8 cellular contexts compared by ENCODE assay signal in the genomic region with DNA sequence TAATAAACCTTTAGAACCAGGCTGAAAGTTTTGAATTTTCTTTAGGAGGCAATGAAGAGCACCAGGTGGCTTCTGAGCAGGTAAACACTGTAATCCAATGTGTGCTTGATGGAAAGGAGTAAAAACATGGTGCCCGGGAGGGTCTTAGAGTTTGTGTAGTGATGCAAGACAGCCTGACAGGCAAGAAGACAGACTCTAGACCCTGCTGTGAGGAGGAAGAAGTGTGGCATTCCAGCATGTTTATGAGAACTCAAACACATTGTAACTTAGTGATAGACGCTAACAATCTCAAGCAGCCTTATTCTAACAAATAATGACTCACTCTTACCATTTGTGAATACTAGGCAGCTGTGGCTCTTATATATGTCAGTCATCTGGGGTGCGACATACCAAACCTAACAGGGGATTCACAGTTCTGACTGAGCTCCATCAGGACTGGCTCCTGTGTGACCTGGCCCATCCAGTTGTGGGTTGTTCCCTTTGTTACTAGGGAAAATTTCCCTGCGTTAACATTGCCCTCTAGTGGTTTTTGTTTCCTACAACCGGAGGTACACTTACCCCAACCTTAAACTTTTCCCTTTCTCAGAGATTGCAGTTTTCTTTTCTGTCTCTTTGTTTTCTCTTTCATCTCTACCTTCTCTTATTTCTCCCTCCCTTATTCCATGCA. TPM values are rescaled to one million over a fixed set of nuclear protein-coding genes. Genes with fewer than 3 reads are reported as not detected.
DNase-seq lines count a peak whose midpoint lies in the region; ATAC-seq and TF ChIP-seq lines count a peak whose summit lies in the region.

No MANE protein-coding gene starts in this region.

- H3K36me3 Mint-ChIP-seq in activated T-helper 2 cell treated with anti-CD3 and anti-CD28 coated beads, Interferon-gamma antibody, Interleukin-2, Interleukin-4, amounts not matched to agents 10 μg/mL and 5 μg/mL and 100 μg/mL, durations not matched to agents 14 hours and 24 hours and 36 hours (ENCODE audit: low read depth) = no peaks in the 10 kb centered on the region

- H3K4me3 ChIP-seq in BJ (ENCODE audit: low read depth, low read length) (no peak overlapping the region), Peyer's patch (no peak overlapping the region)

- no peaks in the 10 kb centered on the region for H3K27me3 ChIP-seq in BJ (ENCODE audit: control insufficient read depth, insufficient read depth, low read length)
- no peaks in the 10 kb centered on the region for H3K27me3 ChIP-seq in Peyer's patch

- CTCF ChIA-PET in BJ (lab: Yijun Ruan, JAX) = interaction anchor here (0.9 to 2.1 kb wide), 3 partner anchors 53 to 405 kb away, joined by 3 to 25 read pairs (median 7); no protein-coding TSS in a partner anchor

- no peak for TF ChIP-seq POLR2A in Peyer's patch (IDR thresholded peaks at IDR 0.05)

- H3K9me3 ChIP-seq in Peyer's patch = no peaks in the 10 kb centered on the region

- H3K27ac ChIP-seq in Peyer's patch = no peak overlapping the region

- no peaks in the 10 kb centered on the region for H3K27me3 Mint-ChIP-seq in activated T-helper 2 cell treated with anti-CD3 and anti-CD28 coated beads, Interferon-gamma antibody, Interleukin-2, Interleukin-4, amounts not matched to agents 10 μg/mL and 5 μg/mL and 100 μg/mL, durations not matched to agents 14 hours and 24 hours and 36 hours (ENCODE audit: low read depth)

- intact Hi-C loops in activated T-helper 2 cell treated with anti-CD3 and anti-CD28 coated beads, Interferon-gamma antibody, Interleukin-2, Interleukin-4, amounts not matched to agents 10 μg/mL and 5 μg/mL and 100 μg/mL, durations not matched to agents 14 hours and 24 hours and 36 hours (cut with micrococcal nuclease) = loop anchor here (1.0 to 5.0 kb wide), 4 partner anchors 59 to 403 kb away; no protein-coding TSS in a partner anchor

- H3K4me1 Mint-ChIP-seq in activated T-helper 2 cell treated with anti-CD3 and anti-CD28 coated beads, Interferon-gamma antibody, Interleukin-2, Interleukin-4, amounts not matched to agents 10 μg/mL and 5 μg/mL and 100 μg/mL, durations not matched to agents 14 hours and 24 hours and 36 hours (ENCODE audit: low read depth) = peaks cover 18% of the 10 kb centered on the region

- DNase-seq in BJ (ENCODE audit: low read depth) (no peak), Peyer's patch (no peak), foreskin melanocyte (peak; percentile 14), putamen (ENCODE audit: low spot score) (peak; percentile 3), NCI-H128 (lab: John Stamatoyannopoulos, UW; ENCODE audit: unreplicated experiment) (no peak)
- DNase-seq in activated T-helper 2 cell treated with anti-CD3 and anti-CD28 coated beads, Interferon-gamma antibody, Interleukin-2, Interleukin-4, amounts not matched to agents 10 μg/mL and 5 μg/mL and 100 μg/mL, durations not matched to agents 14 hours and 24 hours and 36 hours (ENCODE audit: low spot score) = peak; percentile 10

- no peaks in the 10 kb centered on the region for H3K4me1 ChIP-seq in Peyer's patch

- no peak overlapping the region for H3K27ac Mint-ChIP-seq in activated T-helper 2 cell treated with anti-CD3 and anti-CD28 coated beads, Interferon-gamma antibody, Interleukin-2, Interleukin-4, amounts not matched to agents 10 μg/mL and 5 μg/mL and 100 μg/mL, durations not matched to agents 14 hours and 24 hours and 36 hours

- ATAC-seq in GM18868 (IDR thresholded peaks at IDR 0.05; ENCODE audit: unreplicated experiment) = peak; percentile 84
- ATAC-seq in HG03354 (IDR thresholded peaks at IDR 0.05; ENCODE audit: poor library complexity, severe bottlenecking, unreplicated experiment) = peak; percentile 82

- H3K9me3 Mint-ChIP-seq in activated T-helper 2 cell treated with anti-CD3 and anti-CD28 coated beads, Interferon-gamma antibody, Interleukin-2, Interleukin-4, amounts not matched to agents 10 μg/mL and 5 μg/mL and 100 μg/mL, durations not matched to agents 14 hours and 24 hours and 36 hours = no peaks in the 10 kb centered on the region

- TF ChIP-seq CTCF in BJ (IDR thresholded peaks at IDR 0.05; ENCODE audit: insufficient read depth, low read depth, low read length) (peak; percentile 47), Peyer's patch (IDR thresholded peaks at IDR 0.05) (peak; percentile 30 to 58 (median 48))

- no peak overlapping the region for H3K4me3 Mint-ChIP-seq in activated T-helper 2 cell treated with anti-CD3 and anti-CD28 coated beads, Interferon-gamma antibody, Interleukin-2, Interleukin-4, amounts not matched to agents 10 μg/mL and 5 μg/mL and 100 μg/mL, durations not matched to agents 14 hours and 24 hours and 36 hours (ENCODE audit: low read depth)

- H3K36me3 ChIP-seq in BJ (ENCODE audit: control insufficient read depth, insufficient read depth, low read length) (no peaks in the 10 kb centered on the region), Peyer's patch (no peaks in the 10 kb centered on the region)

- POLR2A ChIA-PET in BJ (lab: Charles Lee) = no interaction called here

RNA-seq across cellular contexts. Expression of a gene that starts 53.8 kb away (rescaled TPM):
- polyA plus RNA-seq in BJ (2011; rRNA removed) = not detected in 2 replicates
- not detected in 2 replicates for polyA minus RNA-seq in BJ (2011; rRNA and poly(A)+ RNA removed)
- 10 to 100 TPM; 15.1 to 51.1 (median 31.3) TPM for total RNA-seq in Peyer's patch
- total RNA-seq in activated T-helper 2 cell treated with anti-CD3 and anti-CD28 coated beads, Interferon-gamma antibody, Interleukin-2, Interleukin-4, amounts not matched to agents 10 μg/mL and 5 μg/mL and 100 μg/mL, durations not matched to agents 14 hours and 24 hours and 36 hours = not detected in 2 replicates

Comparison
In these comparisons a context has a peak if more than half of its experiments do, and no peak if none do; other contexts are left out.
1. DNase-seq: peak in activated T-helper 2 cell treated with anti-CD3 and anti-CD28 coated beads, Interferon-gamma antibody, Interleukin-2, Interleukin-4, amounts not matched to agents 10 μg/mL and 5 μg/mL and 100 μg/mL, durations not matched to agents 14 hours and 24 hours and 36 hours (single experiment), foreskin melanocyte (single experiment) and putamen (single experiment); none in BJ (single experiment), Peyer's patch (0 of 3) and NCI-H128 (single experiment).
2. RNA of a gene that starts 53.8 kb away (total RNA-seq): 15.1 to 51.1 TPM in Peyer's patch; not detected in activated T-helper 2 cell treated with anti-CD3 and anti-CD28 coated beads, Interferon-gamma antibody, Interleukin-2, Interleukin-4, amounts not matched to agents 10 μg/mL and 5 μg/mL and 100 μg/mL, durations not matched to agents 14 hours and 24 hours and 36 hours; every median in the first group is over 10 times any median in the second.